In genomic region chr19:2061936-2062729, GRCh38 we compare ENCODE assay signal across 1 cellular context.
A peak's percentile ranks its signal among the peaks of the same experiment; 100 is the strongest.
TF ChIP-seq lines count a peak whose summit lies in the region.

No MANE protein-coding gene starts in this region.

TF ChIP-seq in HEK293, 187 proteins besides CTCF, POLR2A, EP300 and RAD21 (continued from another document):
- TF ChIP-seq WT1 (tag by site-specific recombination; IDR thresholded peaks at IDR 0.05): no peak
- no peak for TF ChIP-seq ZNF768 (tag by site-specific recombination; IDR thresholded peaks at IDR 0.05)
- TF ChIP-seq ZNF274 (IDR thresholded peaks at IDR 0.05; ENCODE audit: low read length): no peak
- TF ChIP-seq ZNF274 (tag by site-specific recombination; IDR thresholded peaks at IDR 0.05; ENCODE audit: borderline replicate concordance): no peak
- TF ChIP-seq ZNF335 (tag by site-specific recombination; conservative IDR thresholded peaks at IDR 0.05): peak; percentile 82
- TF ChIP-seq ZBTB8A (tag by site-specific recombination; IDR thresholded peaks at IDR 0.05): no peak; the same call in none of the 2 replicates
